In genomic region chr14:71438684-71439083, GRCh38 we compare ENCODE assay signal across 1 cellular context.
TF ChIP-seq lines count a peak whose summit lies in the region.

No MANE protein-coding gene starts in this region.

TF ChIP-seq in A549, 52 proteins besides CTCF, POLR2A, EP300 and RAD21 (continued from another document):
- TF ChIP-seq ZFP36 (IDR thresholded peaks at IDR 0.05; ENCODE audit: borderline replicate concordance, partially characterized antibody) (no peak), BCL3 (IDR thresholded peaks at IDR 0.05) (no peak), FOXS1 (CRISPR knock-in tag; IDR thresholded peaks at IDR 0.05) (no peak), NR3C1 (IDR thresholded peaks at IDR 0.05) (no peak), HDAC2 (IDR thresholded peaks at IDR 0.05) (no peak), POLR2AphosphoS2 (conservative IDR thresholded peaks at IDR 0.05; ENCODE audit: low read length) (no peak), RNF2 (IDR thresholded peaks at IDR 0.05; ENCODE audit: borderline replicate concordance, low read depth) (no peak), TP53 (CRISPR knock-in tag; IDR thresholded peaks at IDR 0.05) (no peak), EHF (CRISPR knock-in tag; IDR thresholded peaks at IDR 0.05) (no peak), MAFK (IDR thresholded peaks at IDR 0.05; ENCODE audit: partially characterized antibody) (no peak), JUN (IDR thresholded peaks at IDR 0.05) (no peak)
TF ChIP-seq in A549: peak in this region for 0.
